In genomic region chr4:3183008-3183407, GRCh38 we compare ENCODE assay signal across 23 cellular contexts.
"Had no signal": no experiment of that assay in that cellular context is flagged by ENCODE, and none has a peak within 500 bp of the region (broad histone marks: within the 10 kb centered on the region; RNA-seq: fewer than 3 reads in every experiment).

No MANE protein-coding gene starts in this region.

- H3K4me1 ChIP-seq: SJCRH30 had no signal

- H3K27ac ChIP-seq: brain microvascular endothelial cell, cardiac muscle cell, SJCRH30, SK-N-MC had no signal

- H3K9me3 Mint-ChIP-seq: activated CD4-positive, alpha-beta memory T cell treated with anti-CD3 and anti-CD28 coated beads for 36 hours; activated naive CD4-positive, alpha-beta T cell treated with anti-CD3 and anti-CD28 coated beads for 36 hours; activated T-cell treated with anti-CD3 and anti-CD28 coated beads, Interleukin-2, amount 50 U/mL, for 72 hours; activated T-helper 17 cell treated with anti-CD3 and anti-CD28 coated beads, Interleukin-2, amount 50 U/mL, for 72 hours; T-helper 2 cell treated with Interferon-gamma antibody and Interleukin-4, amounts not matched to agents 5 μg/mL and 100 μg/mL, for 36 hours had no signal

- H3K9me3 ChIP-seq: SJCRH30 had no signal

- H3K27ac Mint-ChIP-seq: activated CD4-positive, alpha-beta memory T cell treated with anti-CD3 and anti-CD28 coated beads for 36 hours; activated naive CD4-positive, alpha-beta T cell treated with anti-CD3 and anti-CD28 coated beads for 36 hours; activated T-cell treated with anti-CD3 and anti-CD28 coated beads, Interleukin-2, amount 50 U/mL, for 72 hours; activated T-helper 17 cell treated with anti-CD3 and anti-CD28 coated beads, Interleukin-2, amount 50 U/mL, for 72 hours; T-helper 2 cell treated with Interferon-gamma antibody and Interleukin-4, amounts not matched to agents 5 μg/mL and 100 μg/mL, for 36 hours had no signal

- DNase-seq: activated CD4-positive, alpha-beta memory T cell treated with anti-CD3 and anti-CD28 coated beads for 36 hours; activated CD4-positive, alpha-beta T cell treated with anti-CD3 and anti-CD28 coated beads, Interleukin-2, amount 50 U/mL, for 1 hour; activated CD8-positive, alpha-beta memory T cell treated with anti-CD3 and anti-CD28 coated beads, Interleukin-2, amount 50 U/mL, for 4 hours; activated gamma-delta T cell; activated naive CD4-positive, alpha-beta T cell treated with anti-CD3 and anti-CD28 coated beads for 36 hours; activated T-cell treated with anti-CD3 and anti-CD28 coated beads for 4 hours; activated T-cell treated with anti-CD3 and anti-CD28 coated beads, Interleukin-2, amount 50 U/mL, for 72 hours; brain microvascular endothelial cell; IMR-90; NCI-H1092 treated with DMSO at 0.1 percent for 48 hours; NCI-H1417; NCI-H187; NCI-H2029 treated with DMSO at 0.1 percent for 48 hours; NCI-H345; NCI-H524 treated with DMSO at 0.1 percent for 48 hours; SHP77; SJCRH30 had no signal

- H3K27me3 Mint-ChIP-seq: activated CD4-positive, alpha-beta memory T cell treated with anti-CD3 and anti-CD28 coated beads for 36 hours; activated T-helper 17 cell treated with anti-CD3 and anti-CD28 coated beads, Interleukin-2, amount 50 U/mL, for 72 hours had no signal

- ATAC-seq: activated T-cell treated with anti-CD3 and anti-CD28 coated beads, Interleukin-2, amount 50 U/mL, for 72 hours; activated T-helper 17 cell treated with anti-CD3 and anti-CD28 coated beads, Interleukin-2, amount 50 U/mL, for 72 hours; K562; Panc1 had no signal

- H3K4me3 ChIP-seq: cardiac muscle cell, K562, SJCRH30, SK-N-MC had no signal

- H3K27me3 ChIP-seq: brain microvascular endothelial cell, cardiac muscle cell, SJCRH30 had no signal

- H3K4me3 Mint-ChIP-seq: activated CD4-positive, alpha-beta memory T cell treated with anti-CD3 and anti-CD28 coated beads for 36 hours; activated naive CD4-positive, alpha-beta T cell treated with anti-CD3 and anti-CD28 coated beads for 36 hours; activated T-cell treated with anti-CD3 and anti-CD28 coated beads, Interleukin-2, amount 50 U/mL, for 72 hours; activated T-helper 17 cell treated with anti-CD3 and anti-CD28 coated beads, Interleukin-2, amount 50 U/mL, for 72 hours; T-helper 2 cell treated with Interferon-gamma antibody and Interleukin-4, amounts not matched to agents 5 μg/mL and 100 μg/mL, for 36 hours had no signal
